26 cellular contexts compared by ENCODE assay signal in the genomic region with DNA sequence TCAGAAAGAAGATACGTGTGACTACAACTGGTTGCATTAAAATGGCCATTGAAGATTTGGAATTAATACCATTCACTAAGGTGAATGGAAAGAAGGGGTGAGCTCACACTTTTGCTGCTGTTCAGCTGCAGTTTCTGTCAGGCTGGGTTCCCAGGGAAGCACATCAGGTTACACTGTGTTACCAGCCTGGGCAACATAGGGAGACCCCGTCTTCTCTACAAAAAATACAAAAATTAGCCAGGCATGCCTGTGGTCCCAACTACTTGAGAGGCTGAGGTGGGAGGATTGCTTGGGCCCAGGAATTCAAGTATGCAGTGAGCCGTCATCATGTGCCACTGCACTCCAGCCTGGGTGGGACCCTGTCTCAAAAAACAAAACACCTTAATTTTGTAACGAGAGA.
"Had no signal": no experiment of that assay in that cellular context is flagged by ENCODE, and none has a peak within 500 bp of the region (broad histone marks: within the 10 kb centered on the region; RNA-seq: fewer than 3 reads in every experiment).

No MANE protein-coding gene starts in this region.

- H3K27ac ChIP-seq: esophagus muscularis mucosa, left ventricle myocardium inferior, ovary, prostate gland, right atrium auricular region, stomach, suprapubic skin, tibial nerve, WERI-Rb-1 had no signal

- DNase-seq: activated CD4-positive, alpha-beta T cell treated with anti-CD3 and anti-CD28 coated beads, Interleukin-2, amount 10 ng/mL, durations not matched to agents 7 days and 5 days; activated CD4-positive, CD25-positive, alpha-beta regulatory T cell treated with anti-CD3 and anti-CD28 coated beads, Interleukin-2, amount 50 U/mL, for 72 hours; activated effector memory CD4-positive, alpha-beta T cell treated with Interleukin-2 at 50 U/mL for 16 hours; activated naive CD4-positive, alpha-beta T cell treated with anti-CD3 and anti-CD28 coated beads, Interleukin-2, amount 50 U/mL, for 16 hours; activated T-cell treated with anti-CD3 and anti-CD28 coated beads, Interleukin-2, amount 50 U/mL, for 48 hours; aorta; central memory CD4-positive, alpha-beta T cell; effector memory CD4-positive, alpha-beta T cell; hypothalamus; left ventricle myocardium inferior; natural killer cell; ovary; stimulated activated CD4-positive, alpha-beta T cell treated with anti-CD3 and anti-CD28 coated beads, Interleukin-4, amount 100 ng/mL, for 4 hours; stomach; T-helper 1 cell; WERI-Rb-1 had no signal

- H3K4me1 ChIP-seq: prostate gland, suprapubic skin, tibial nerve had no signal

- H3K4me3 ChIP-seq: esophagus muscularis mucosa, left ventricle myocardium inferior, ovary, prostate gland, right atrium auricular region, stomach, suprapubic skin, tibial nerve had no signal

- H3K4me3 Mint-ChIP-seq: activated CD4-positive, alpha-beta T cell treated with anti-CD3 and anti-CD28 coated beads, Interleukin-2, amount 10 ng/mL, durations not matched to agents 7 days and 5 days; mesothelial cell of epicardium; natural killer cell had no signal

- H3K4me1 Mint-ChIP-seq: mesothelial cell of epicardium had no signal

- H3K9me3 Mint-ChIP-seq: activated CD4-positive, alpha-beta T cell treated with anti-CD3 and anti-CD28 coated beads, Interleukin-2, amount 10 ng/mL, durations not matched to agents 7 days and 5 days; mesothelial cell of epicardium; natural killer cell had no signal

- FAIRE-seq: colon, frontal cortex, TTC549, urothelium cell line had no signal

- ATAC-seq: natural killer cell had no signal

- H3K9me3 ChIP-seq: esophagus muscularis mucosa, left ventricle myocardium inferior, ovary, prostate gland, right atrium auricular region, stomach, suprapubic skin, tibial nerve had no signal

- H3K27ac Mint-ChIP-seq: activated CD4-positive, alpha-beta T cell treated with anti-CD3 and anti-CD28 coated beads, Interleukin-2, amount 10 ng/mL, durations not matched to agents 7 days and 5 days; mesothelial cell of epicardium had no signal

- H3K27me3 Mint-ChIP-seq: activated CD4-positive, alpha-beta T cell treated with anti-CD3 and anti-CD28 coated beads, Interleukin-2, amount 10 ng/mL, durations not matched to agents 7 days and 5 days had no signal

- H3K27me3 ChIP-seq: esophagus muscularis mucosa, ovary, right atrium auricular region, stomach, suprapubic skin, tibial nerve had no signal

- H3K36me3 ChIP-seq: ovary had no signal
